8 cellular contexts compared by ENCODE assay signal in the genomic region with DNA sequence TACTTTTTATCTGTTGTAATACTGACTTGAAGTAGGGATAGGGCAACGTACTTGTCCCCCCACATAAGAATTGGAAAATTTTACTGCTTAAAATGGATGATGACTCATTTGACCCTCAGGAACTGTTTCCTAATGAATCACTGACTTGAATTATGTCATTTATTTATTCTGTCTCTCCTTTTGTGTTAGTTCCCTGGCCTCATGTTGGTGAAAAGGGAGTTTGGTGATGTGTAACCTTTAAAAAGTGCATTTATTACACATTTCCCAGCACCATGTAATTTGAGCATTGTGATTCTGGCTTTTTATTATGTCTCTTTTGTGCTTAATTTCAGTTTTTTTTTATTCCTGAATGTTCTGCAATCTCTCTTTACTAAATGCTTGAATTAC. TPM values are rescaled to one million over a fixed set of nuclear protein-coding genes. Genes with fewer than 3 reads are reported as not detected.
A peak's percentile ranks its signal among the peaks of the same experiment; 100 is the strongest.
DNase-seq lines count a peak whose midpoint lies in the region; ATAC-seq, FAIRE-seq and TF ChIP-seq lines count a peak whose summit lies in the region.

No MANE protein-coding gene starts in this region.

- H4K8ac ChIP-seq in IMR-90 (ENCODE audit: low read depth in 2 of 2, low read length in 2 of 2) (no peak overlapping the region), H9 (replicated peaks; ENCODE audit: insufficient read length, low read depth, low read length) (no peak overlapping the region)

- H4K5ac ChIP-seq in IMR-90 (ENCODE audit: low read depth, low read length) (no peak overlapping the region), H9 (ENCODE audit: insufficient read length, low read depth, low read length) (no peak overlapping the region)

- TF ChIP-seq POLR2A in IMR-90 (IDR thresholded peaks at IDR 0.05; ENCODE audit: low read depth, low read length) (no peak), HepG2 (IDR thresholded peaks at IDR 0.05; ENCODE audit: insufficient read depth in 1 of 2, low read depth in 2 of 2, low read length in 2 of 2) (no peak)

- peak overlapping the region; percentile 17 for H3K4me3 Mint-ChIP-seq in astrocyte (ENCODE audit: unreplicated experiment)
- no peak overlapping the region for H3K4me3 Mint-ChIP-seq in endothelial cell (ENCODE audit: unreplicated experiment)
- no peak overlapping the region for H3K4me3 Mint-ChIP-seq in H9

- H2BK15ac ChIP-seq in IMR-90 (ENCODE audit: low read depth, low read length): no peak overlapping the region
- no peak overlapping the region for H2BK15ac ChIP-seq in H9 (ENCODE audit: low read depth, low read length)

- no peaks in the 10 kb centered on the region for H3K36me3 Mint-ChIP-seq in astrocyte (ENCODE audit: low read depth, unreplicated experiment)
- no peaks in the 10 kb centered on the region for H3K36me3 Mint-ChIP-seq in endothelial cell (ENCODE audit: low read depth, unreplicated experiment)
- no peaks in the 10 kb centered on the region for H3K36me3 Mint-ChIP-seq in H9 (ENCODE audit: insufficient read depth in 1 of 3, low read depth in 3 of 3)

- ATAC-seq in IMR-90 (ENCODE audit: low read depth) (peak; percentile 46), HepG2 (no peak)

- no peaks in the 10 kb centered on the region for H4K20me1 ChIP-seq in IMR-90 (ENCODE audit: insufficient read depth, low read length)
- no peaks in the 10 kb centered on the region for H4K20me1 ChIP-seq in astrocyte (ENCODE audit: insufficient read depth, low read length)
- no peaks in the 10 kb centered on the region for H4K20me1 ChIP-seq in HepG2 (ENCODE audit: insufficient read depth, low read length)
- H4K20me1 ChIP-seq in H9 (ENCODE audit: control insufficient read depth, insufficient read depth, insufficient read length): no peaks in the 10 kb centered on the region

- TF ChIP-seq RAD21 in IMR-90 (IDR thresholded peaks at IDR 0.05; ENCODE audit: low read length): no peak
- TF ChIP-seq RAD21 in HepG2 (CRISPR knock-in tag; IDR thresholded peaks at IDR 0.05): no peak

- H3K9me3 Mint-ChIP-seq in astrocyte (ENCODE audit: unreplicated experiment) (no peaks in the 10 kb centered on the region), endothelial cell (ENCODE audit: unreplicated experiment) (no peaks in the 10 kb centered on the region), H9 (no peaks in the 10 kb centered on the region)

- H3K4me1 Mint-ChIP-seq in astrocyte (ENCODE audit: low read depth, unreplicated experiment): peaks cover 25% of the 10 kb centered on the region
- peaks cover 6% of the 10 kb centered on the region for H3K4me1 Mint-ChIP-seq in endothelial cell (ENCODE audit: unreplicated experiment)
- H3K4me1 Mint-ChIP-seq in H9: peaks cover 3 to 6% of the 10 kb centered on the region in 2 experiments

- BruUV-seq in IMR-90 (replicated peaks; lab: Mats Ljungman, UMichigan): no TSS peak
- no TSS peak for BruUV-seq in HepG2 (replicated peaks; lab: Mats Ljungman, UMichigan)

- H2BK12ac ChIP-seq in H9 (ENCODE audit: insufficient read length, low read depth, low read length): no peak overlapping the region

- no peaks in the 10 kb centered on the region for H3K9me3 ChIP-seq in IMR-90 (ENCODE audit: control insufficient read depth, insufficient read depth, low read length)
- H3K9me3 ChIP-seq in astrocyte (ENCODE audit: insufficient read depth, low read depth, low read length): no peaks in the 10 kb centered on the region
- H3K9me3 ChIP-seq in HepG2 (ENCODE audit: low read length): no peaks in the 10 kb centered on the region
- H3K9me3 ChIP-seq in H9 (ENCODE audit: control insufficient read depth, low read depth, low read length): no peaks in the 10 kb centered on the region

- H3K18ac ChIP-seq in IMR-90 (ENCODE audit: low read depth, low read length) (no peak overlapping the region), H9 (ENCODE audit: insufficient read length, low read depth, low read length) (no peak overlapping the region)

- CTCF ChIA-PET in IMR-90 (lab: Yijun Ruan, JAX) (interaction anchor here (0.8 kb wide), 1 partner anchor 11 kb away, joined by 3 read pairs; no protein-coding TSS in a partner anchor), HepG2 (lab: Yijun Ruan, JAX; ENCODE audit: low intra/inter-chr PET ratio, low total read pairs) (no interaction called here)

- no peak overlapping the region for H3K27ac ChIP-seq in IMR-90 (ENCODE audit: insufficient read depth, low read length)
- H3K27ac ChIP-seq in astrocyte (ENCODE audit: low read depth, low read length): peak overlapping the region; percentile 94
- no peak overlapping the region for H3K27ac ChIP-seq in HepG2 (ENCODE audit: extremely low read length, insufficient read depth, low read length)
- no peak overlapping the region for H3K27ac ChIP-seq in H9 (ENCODE audit: insufficient read length, low read depth, low read length)

- H3K4me1 ChIP-seq in IMR-90 (ENCODE audit: control insufficient read depth, insufficient read depth, low read length) (no peaks in the 10 kb centered on the region), astrocyte (ENCODE audit: insufficient read depth, low read length) (peaks cover 20% of the 10 kb centered on the region), HepG2 (ENCODE audit: insufficient read depth, low read length) (no peaks in the 10 kb centered on the region), H9 (ENCODE audit: insufficient read depth, low read length) (no peaks in the 10 kb centered on the region)

- no CpG with 5 or more reads among the region's 1 CpG for WGBS in IMR-90 (ENCODE audit: extremely low coverage in 2 of 2, insufficient read length in 1 of 2), 2 experiments
- WGBS in HepG2 (ENCODE audit: low lambda C conversion rate): 29% methylated on average over 1 of the region's 1 CpG
- WGBS in H9 (ENCODE audit: extremely low coverage, insufficient read length, low lambda C conversion rate): no CpG with 5 or more reads among the region's 1 CpG

- TF ChIP-seq EP300 in HepG2 (IDR thresholded peaks at IDR 0.05; ENCODE audit: low read depth in 2 of 2, low read length in 2 of 2): no peak
- no peak for TF ChIP-seq EP300 in HepG2 (CRISPR knock-in tag; IDR thresholded peaks at IDR 0.05; ENCODE audit: borderline replicate concordance)

- peak; percentile 82 for FAIRE-seq in astrocyte (lab: Jason Lieb, UNC)
- no peak for FAIRE-seq in HepG2 (lab: Jason Lieb, UNC)

- no peaks in the 10 kb centered on the region for H3K23me2 ChIP-seq in H9 (ENCODE audit: insufficient read length, low read depth, low read length, poor library complexity, severe bottlenecking)

- H2AK5ac ChIP-seq in IMR-90 (ENCODE audit: low read depth, low read length) (no peak overlapping the region), H9 (ENCODE audit: insufficient read length, low read length) (no peak overlapping the region)

- H3K4ac ChIP-seq in IMR-90 (ENCODE audit: low read depth, low read length): no peak overlapping the region
- H3K4ac ChIP-seq in H9 (ENCODE audit: low read depth, low read length): no peak overlapping the region

- H3K79me2 ChIP-seq in astrocyte (ENCODE audit: insufficient read depth, low read length) (no peaks in the 10 kb centered on the region), HepG2 (ENCODE audit: insufficient read depth, low read length) (no peaks in the 10 kb centered on the region), H9 (ENCODE audit: insufficient read depth, low read length) (no peaks in the 10 kb centered on the region)

- H2BK5ac ChIP-seq in IMR-90 (ENCODE audit: low read depth, low read length, poor library complexity, severe bottlenecking) (no peak overlapping the region), H9 (ENCODE audit: insufficient read length, low read length) (no peak overlapping the region)

- no peak overlapping the region for H3T11ph ChIP-seq in H9 (ENCODE audit: low read length)

- POLR2A ChIA-PET in IMR-90 (lab: Charles Lee; ENCODE audit: unreplicated experiment): no interaction called here
- POLR2A ChIA-PET in HepG2 (lab: Yijun Ruan, JAX): no interaction called here

- H3K9me1 ChIP-seq in IMR-90 (ENCODE audit: insufficient read depth, low read length): peaks cover 5% of the 10 kb centered on the region

- TF ChIP-seq CTCF in AG09309 (IDR thresholded peaks at IDR 0.05; ENCODE audit: control insufficient read depth, insufficient read depth, low read depth, low read length, missing control alignments) (no peak), IMR-90 (conservative IDR thresholded peaks at IDR 0.05; ENCODE audit: low read depth, low read length) (no peak), astrocyte (IDR thresholded peaks at IDR 0.05; ENCODE audit: insufficient read depth, low read depth, low read length) (no peak), HepG2 (CRISPR knock-in tag; IDR thresholded peaks at IDR 0.05) (no peak), endothelial cell (IDR thresholded peaks at IDR 0.05; ENCODE audit: unreplicated experiment) (no peak), H9 (conservative IDR thresholded peaks at IDR 0.05) (no peak)

- no peak overlapping the region for H2AFZ ChIP-seq in IMR-90 (replicated peaks; ENCODE audit: low read length, poor library complexity)
- no peak overlapping the region for H2AFZ ChIP-seq in astrocyte (ENCODE audit: low read depth, low read length)
- H2AFZ ChIP-seq in HepG2 (ENCODE audit: low read length): no peak overlapping the region
- no peak overlapping the region for H2AFZ ChIP-seq in H9 (ENCODE audit: low read length)

- no peaks in the 10 kb centered on the region for H3K79me1 ChIP-seq in IMR-90 (ENCODE audit: low read depth in 1 of 2, low read length in 2 of 2)
- H3K79me1 ChIP-seq in H9 (ENCODE audit: insufficient read depth, low read depth, low read length, poor library complexity, severe bottlenecking): no peaks in the 10 kb centered on the region

- no peak overlapping the region for H4K91ac ChIP-seq in IMR-90 (ENCODE audit: insufficient read depth, low read depth, low read length)
- H4K91ac ChIP-seq in H9 (ENCODE audit: insufficient read length, low read depth, low read length): no peak overlapping the region

- H3K4me3 ChIP-seq in AG09309 (ENCODE audit: control insufficient read depth, low read depth, low read length) (no peak overlapping the region), IMR-90 (ENCODE audit: insufficient read depth, low read depth, low read length) (no peak overlapping the region), astrocyte (ENCODE audit: insufficient read depth, low read depth, low read length) (no peak overlapping the region), HepG2 (replicated peaks in 1 of 3; ENCODE audit: insufficient read depth in 1 of 3, low read depth in 2 of 3, low read length in 3 of 3) (no peak overlapping the region)

- no peaks in the 10 kb centered on the region; the same call in none of the 2 replicates for H3K27me3 ChIP-seq in IMR-90 (ENCODE audit: control insufficient read depth, insufficient read depth, low read length)
- no peaks in the 10 kb centered on the region for H3K27me3 ChIP-seq in astrocyte (ENCODE audit: insufficient read depth, low read length)
- no peaks in the 10 kb centered on the region for H3K27me3 ChIP-seq in HepG2 (ENCODE audit: control insufficient read depth in 1 of 2, insufficient read depth in 2 of 2, low read length in 2 of 2)
- H3K27me3 ChIP-seq in H9 (ENCODE audit: insufficient read depth, low read length): no peaks in the 10 kb centered on the region

- in situ Hi-C loops in IMR-90 (cut with MboI; ENCODE audit: low sequenced_read_pairs): no loop called here
- in situ Hi-C loops in HepG2 (cut with HindIII; ENCODE audit: extremely low pct_ligation_motif_present, low pct_unique_long_range_greater_than_20kb): no loop called here

- H2AK9ac ChIP-seq in IMR-90 (replicated peaks; ENCODE audit: low read depth, low read length, poor library complexity): no peak overlapping the region

- peak overlapping the region; percentile 89 for H3K27ac Mint-ChIP-seq in astrocyte (ENCODE audit: unreplicated experiment)
- no peak overlapping the region for H3K27ac Mint-ChIP-seq in endothelial cell (ENCODE audit: unreplicated experiment)
- H3K27ac Mint-ChIP-seq in H9: no peak overlapping the region; a peak in 1 of 7 replicates

- dilution Hi-C loops in IMR-90 (cut with HindIII; ENCODE audit: low sequenced_read_pairs, unreplicated experiment): no loop called here

- H3K56ac ChIP-seq in IMR-90 (ENCODE audit: extremely low read depth, insufficient read depth, low read length) (no peak overlapping the region), H9 (ENCODE audit: insufficient read length, low read depth, low read length) (no peak overlapping the region)

- no peaks in the 10 kb centered on the region for H3K36me3 ChIP-seq in IMR-90 (ENCODE audit: control insufficient read depth, insufficient read depth, low read length)
- H3K36me3 ChIP-seq in astrocyte (ENCODE audit: insufficient read depth, low read length): no peaks in the 10 kb centered on the region
- no peaks in the 10 kb centered on the region for H3K36me3 ChIP-seq in HepG2 (replicated peaks in 1 of 2; ENCODE audit: control insufficient read depth in 1 of 2, insufficient read depth in 2 of 2, low read length in 2 of 2)

- no peak overlapping the region for H3K14ac ChIP-seq in IMR-90 (replicated peaks; ENCODE audit: low read depth, low read length)
- H3K14ac ChIP-seq in H9 (ENCODE audit: insufficient read depth, low read length): no peak overlapping the region

- H3K9ac ChIP-seq in IMR-90 (ENCODE audit: low read depth, low read length): no peak overlapping the region
- peak overlapping the region; percentile 75 for H3K9ac ChIP-seq in astrocyte (ENCODE audit: low read length)
- H3K9ac ChIP-seq in HepG2 (ENCODE audit: insufficient read depth, low read depth, low read length): no peak overlapping the region
- no peak overlapping the region for H3K9ac ChIP-seq in H9 (ENCODE audit: extremely low read depth, insufficient read length, low read length)

- H2BK120ac ChIP-seq in IMR-90 (ENCODE audit: low read depth, low read length) (no peak overlapping the region), H9 (ENCODE audit: low read depth, low read length, poor library complexity, severe bottlenecking) (no peak overlapping the region)

- H3K4me2 ChIP-seq in IMR-90 (ENCODE audit: low read depth, low read length) (no peak overlapping the region), astrocyte (ENCODE audit: low read length) (peak overlapping the region; percentile 71), HepG2 (ENCODE audit: low read depth, low read length) (no peak overlapping the region), H9 (ENCODE audit: insufficient read depth, insufficient read length, low read length) (no peak overlapping the region)

- no peak overlapping the region for H2BK20ac ChIP-seq in IMR-90 (ENCODE audit: low read depth, low read length)
- no peak overlapping the region for H2BK20ac ChIP-seq in H9 (ENCODE audit: low read depth, low read length, poor library complexity, severe bottlenecking)

- no peak overlapping the region for H3K23ac ChIP-seq in IMR-90 (ENCODE audit: low read depth, low read length)
- H3K23ac ChIP-seq in H9 (ENCODE audit: insufficient read length, low read depth, low read length): no peak overlapping the region

- DNase-seq in AG09309 (ENCODE audit: low read depth) (peak; percentile 55), IMR-90 (peak; percentile 82), astrocyte (ENCODE audit: low read depth) (peak; percentile 90), HepG2 (ENCODE audit: low spot score) (peak; percentile 6), endothelial cell (ENCODE audit: low spot score) (no peak), ecto neural progenitor cell (ENCODE audit: low spot score) (no peak), H9 (no peak)
- DNase-seq in stimulated activated naive CD4-positive, alpha-beta T cell (lab: John Stamatoyannopoulos, UW): no peak

- intact Hi-C loops in IMR-90 (cut with micrococcal nuclease): no loop called here
- intact Hi-C loops in HepG2 (cut with micrococcal nuclease; ENCODE audit: unreplicated experiment): no loop called here

- no peaks in the 10 kb centered on the region for H3K27me3 Mint-ChIP-seq in astrocyte (ENCODE audit: low read depth, unreplicated experiment)
- no peaks in the 10 kb centered on the region for H3K27me3 Mint-ChIP-seq in endothelial cell (ENCODE audit: unreplicated experiment)
- H3K27me3 Mint-ChIP-seq in H9 (ENCODE audit: low read depth): no peaks in the 10 kb centered on the region; the same call in 1 of the 2 replicates

RNA-seq across cellular contexts. Expression of gene PGM2L1, which starts 20.3 kb away (rescaled TPM):
- total RNA-seq in IMR-90 (2012; rRNA removed): 1.8 and 2.8 TPM in 2 replicates
- polyA plus RNA-seq in IMR-90 (2012; rRNA removed): 0.62 and 0.72 TPM in 2 replicates
- polyA plus RNA-seq in IMR-90 (2012; cell fraction: cytosol; rRNA removed): 0.12 and 0.14 TPM in 2 replicates
- 0.83 and 1.0 TPM in 2 replicates for polyA plus RNA-seq in IMR-90 (2012; cell fraction: nucleus; rRNA removed; ENCODE audit: low replicate concordance)
- total RNA-seq in astrocyte: 41.0 and 43.6 TPM in 2 replicates
- total RNA-seq in HepG2 (2016; rRNA removed; fragmentation: Illumina TruSeq; extraction: Trizol): 1.2 and 2.1 TPM in 2 replicates
- 0.09 and 0.30 TPM in 2 replicates for total RNA-seq in HepG2 (2016; cell fraction: cytosol; rRNA removed; fragmentation: Illumina TruSeq; extraction: Trizol; ENCODE audit: low read depth)
- 1.2 and 2.2 TPM in 2 replicates for total RNA-seq in HepG2 (2016; cell fraction: insoluble cytoplasmic fraction; rRNA removed; fragmentation: Illumina TruSeq; extraction: Trizol)
- 0.41 and 0.46 TPM in 2 replicates for total RNA-seq in HepG2 (2016; cell fraction: membrane; rRNA removed; fragmentation: Illumina TruSeq; extraction: Trizol)
- total RNA-seq in HepG2 (2016; cell fraction: nucleus; rRNA removed; fragmentation: Illumina TruSeq; extraction: Trizol): 1.3 and 1.5 TPM in 2 replicates
- polyA plus RNA-seq in HepG2 (2011; rRNA removed): 0.57 and 0.63 TPM in 2 replicates
- polyA plus RNA-seq in HepG2 (2011; cell fraction: cytosol; rRNA removed): 0.24 and 0.55 TPM in 2 replicates
- polyA plus RNA-seq in HepG2 (2011; cell fraction: nucleus; rRNA removed): 1.1 and 1.5 TPM in 2 replicates
- polyA plus RNA-seq in HepG2 (2012): 1.5 and 1.6 TPM in 2 replicates
- polyA plus RNA-seq in HepG2 (2016; cell fraction: cytosol; fragmentation: Illumina TruSeq; extraction: Trizol; ENCODE audit: low read depth): 0.05 TPM in 2 replicates
- 1.6 and 1.7 TPM in 2 replicates for polyA plus RNA-seq in HepG2 (2016; cell fraction: insoluble cytoplasmic fraction; fragmentation: Illumina TruSeq; extraction: Trizol; ENCODE audit: low read depth)
- polyA plus RNA-seq in HepG2 (2016; cell fraction: membrane; fragmentation: Illumina TruSeq; extraction: Trizol; ENCODE audit: low read depth): 0.22 TPM in 2 replicates
- 0.63 and 1.1 TPM in 2 replicates for polyA plus RNA-seq in HepG2 (2016; cell fraction: nucleus; fragmentation: Illumina TruSeq; extraction: Trizol; ENCODE audit: insufficient read depth, low read depth)
- polyA minus RNA-seq in HepG2 (2011; rRNA and poly(A)+ RNA removed; ENCODE audit: low replicate concordance): 1.3 and 2.3 TPM in 2 replicates
- 1.1 and 1.6 TPM in 2 replicates for polyA minus RNA-seq in HepG2 (2011; cell fraction: cytosol; rRNA and poly(A)+ RNA removed)
- 2.5 and 3.2 TPM in 2 replicates for polyA minus RNA-seq in HepG2 (2011; cell fraction: nucleus; rRNA and poly(A)+ RNA removed)
- 51.3 TPM for total RNA-seq in endothelial cell (ENCODE audit: unreplicated experiment)
- 16.9 and 17.7 TPM in 2 replicates for total RNA-seq in H9 (2021)

RNA-seq across cellular contexts. Expression of gene KCNE3, which starts 48.8 kb away (rescaled TPM):
- under 0.01 and 0.18 TPM in 2 replicates for total RNA-seq in IMR-90 (2012; rRNA removed)
- polyA plus RNA-seq in IMR-90 (2012; rRNA removed): 0.05 and 0.16 TPM in 2 replicates
- polyA plus RNA-seq in IMR-90 (2012; cell fraction: cytosol; rRNA removed): 0.02 and 0.09 TPM in 2 replicates
- 0.04 and 0.16 TPM in 2 replicates for polyA plus RNA-seq in IMR-90 (2012; cell fraction: nucleus; rRNA removed; ENCODE audit: low replicate concordance)
- total RNA-seq in astrocyte: 0.31 and 0.59 TPM in 2 replicates
- total RNA-seq in HepG2 (2016; rRNA removed; fragmentation: Illumina TruSeq; extraction: Trizol): 0.33 and 0.41 TPM in 2 replicates
- total RNA-seq in HepG2 (2016; cell fraction: cytosol; rRNA removed; fragmentation: Illumina TruSeq; extraction: Trizol; ENCODE audit: low read depth): 0.09 TPM in 1 of 2 replicates, not detected in the other
- 0.52 and 0.76 TPM in 2 replicates for total RNA-seq in HepG2 (2016; cell fraction: insoluble cytoplasmic fraction; rRNA removed; fragmentation: Illumina TruSeq; extraction: Trizol)
- 0.31 and 0.43 TPM in 2 replicates for total RNA-seq in HepG2 (2016; cell fraction: membrane; rRNA removed; fragmentation: Illumina TruSeq; extraction: Trizol)
- total RNA-seq in HepG2 (2016; cell fraction: nucleus; rRNA removed; fragmentation: Illumina TruSeq; extraction: Trizol): 0.16 and 0.25 TPM in 2 replicates
- 2.2 and 2.3 TPM in 2 replicates for polyA plus RNA-seq in HepG2 (2011; rRNA removed)
- 1.6 and 2.1 TPM in 2 replicates for polyA plus RNA-seq in HepG2 (2011; cell fraction: cytosol; rRNA removed)
- polyA plus RNA-seq in HepG2 (2011; cell fraction: nucleus; rRNA removed): 1.1 and 1.2 TPM in 2 replicates
- polyA plus RNA-seq in HepG2 (2012): 1.8 and 5.3 TPM in 2 replicates
- polyA plus RNA-seq in HepG2 (2016; cell fraction: cytosol; fragmentation: Illumina TruSeq; extraction: Trizol; ENCODE audit: low read depth): 0.18 TPM in 1 of 2 replicates, not detected in the other
- polyA plus RNA-seq in HepG2 (2016; cell fraction: insoluble cytoplasmic fraction; fragmentation: Illumina TruSeq; extraction: Trizol; ENCODE audit: low read depth): 0.40 and 0.46 TPM in 2 replicates
- 0.26 and 0.42 TPM in 2 replicates for polyA plus RNA-seq in HepG2 (2016; cell fraction: membrane; fragmentation: Illumina TruSeq; extraction: Trizol; ENCODE audit: low read depth)
- 0.23 and 0.37 TPM in 2 replicates for polyA plus RNA-seq in HepG2 (2016; cell fraction: nucleus; fragmentation: Illumina TruSeq; extraction: Trizol; ENCODE audit: insufficient read depth, low read depth)
- polyA minus RNA-seq in HepG2 (2011; rRNA and poly(A)+ RNA removed; ENCODE audit: low replicate concordance): 5.6 TPM in 1 of 2 replicates, not detected in the other
- polyA minus RNA-seq in HepG2 (2011; cell fraction: cytosol; rRNA and poly(A)+ RNA removed): 0.97 and 2.2 TPM in 2 replicates
- polyA minus RNA-seq in HepG2 (2011; cell fraction: nucleus; rRNA and poly(A)+ RNA removed): 0.52 and 0.62 TPM in 2 replicates
- 29.4 TPM for total RNA-seq in endothelial cell (ENCODE audit: unreplicated experiment)
- total RNA-seq in H9 (2021): 4.9 and 5.6 TPM in 2 replicates

Comparison
In these comparisons a context has a peak if more than half of its experiments do, and no peak if none do; other contexts are left out.
1. DNase-seq: peak in AG09309 (single experiment), IMR-90 (single experiment), astrocyte (single experiment) and HepG2 (single experiment); none in endothelial cell (single experiment), stimulated activated naive CD4-positive, alpha-beta T cell (0 of 6), ecto neural progenitor cell (single experiment) and H9 (single experiment).